ENCODE assay signal across 10 cellular contexts in genomic region chr4:113584407-113585150, GRCh38.
A peak's percentile ranks its signal among the peaks of the same experiment; 100 is the strongest.
DNase-seq lines count a peak whose midpoint lies in the region; ATAC-seq, FAIRE-seq and TF ChIP-seq lines count a peak whose summit lies in the region.
"Had no signal": no experiment of that assay in that cellular context is flagged by ENCODE, and none has a peak within 500 bp of the region (broad histone marks: within the 10 kb centered on the region; RNA-seq: fewer than 3 reads in every experiment).

No MANE protein-coding gene starts in this region.

- no peaks in the 10 kb centered on the region for H3K79me2 ChIP-seq in endothelial cell of umbilical vein (ENCODE audit: control insufficient read depth, insufficient read depth, low read length)
- H3K79me2 ChIP-seq in neural progenitor cell (ENCODE audit: low read depth), result no peaks in the 10 kb centered on the region

- H3K4me1 Mint-ChIP-seq in neural progenitor cell, result peaks cover 15% of the 10 kb centered on the region

- CTCF ChIA-PET in endothelial cell of umbilical vein (lab: Charles Lee), result interaction anchor here (1.0 to 1.6 kb wide), 2 partner anchors 9 to 15 kb away, joined by 3 to 10 read pairs; no protein-coding TSS in a partner anchor

- DNase-seq in DMS 273 treated with DMSO at 0.1 percent for 48 hours (lab: John Stamatoyannopoulos, UW) (peak; percentile 75), NCI-H446 (lab: John Stamatoyannopoulos, UW) (peak; percentile 32 to 78), endothelial cell of umbilical vein (ENCODE audit: low read depth, low spot score) (peak; percentile 41), neural progenitor cell (ENCODE audit: low spot score) (peak; percentile 13), sigmoid colon (no peak)
- DNase-seq in activated naive CD4-positive, alpha-beta T cell treated with Interleukin-2 at 50 U/mL for 16 hours, result no peak
- DNase-seq: NCI-H526; stimulated activated CD4-positive, alpha-beta T cell treated with anti-CD3 and anti-CD28 coated beads, Interleukin-15, amount 100 ng/mL, for 24 hours had no signal

- intact Hi-C loops in endothelial cell of umbilical vein (cut with micrococcal nuclease) (no loop called here), sigmoid colon (cut with DNase I) (no loop called here)

- H3K27ac Mint-ChIP-seq in neural progenitor cell, result peak overlapping the region; percentile 39

- no peak for TF ChIP-seq POLR2A in endothelial cell of umbilical vein (IDR thresholded peaks at IDR 0.05; ENCODE audit: low read depth, low read length)
- no peak for TF ChIP-seq POLR2A in sigmoid colon (IDR thresholded peaks at IDR 0.05)

- H3K4me3 ChIP-seq in endothelial cell of umbilical vein (replicated peaks in 1 of 3; ENCODE audit: insufficient read depth in 1 of 3, low read depth in 1 of 3, low read length in 3 of 3) (no peak overlapping the region), neural progenitor cell (no peak overlapping the region), sigmoid colon (no peak overlapping the region)

- H3K9me1 ChIP-seq in endothelial cell of umbilical vein (replicated peaks; ENCODE audit: control insufficient read depth, extremely low read depth, insufficient read depth, low read length), result no peaks in the 10 kb centered on the region

- H3K9ac ChIP-seq in endothelial cell of umbilical vein (replicated peaks; ENCODE audit: extremely low read depth, insufficient read depth, low read length), result no peak overlapping the region
- no peak overlapping the region for H3K9ac ChIP-seq in neural progenitor cell

- dilution Hi-C loops in endothelial cell of umbilical vein (cut with MboI; ENCODE audit: extremely low pct_ligation_motif_present, low sequenced_read_pairs), result no loop called here

- no peaks in the 10 kb centered on the region for H3K27me3 ChIP-seq in endothelial cell of umbilical vein (ENCODE audit: control insufficient read depth in 2 of 2, insufficient read depth in 2 of 2, low read length in 2 of 2)
- no peaks in the 10 kb centered on the region for H3K27me3 ChIP-seq in neural progenitor cell
- H3K27me3 ChIP-seq in sigmoid colon, result no peaks in the 10 kb centered on the region

- no TSS peak for BruUV-seq in endothelial cell of umbilical vein (replicated peaks; lab: Mats Ljungman, UMichigan)

- no peaks in the 10 kb centered on the region for H3K9me3 ChIP-seq in endothelial cell of umbilical vein (replicated peaks; ENCODE audit: control insufficient read depth, insufficient read depth, low read length)
- H3K9me3 ChIP-seq in neural progenitor cell (ENCODE audit: low read depth), result no peaks in the 10 kb centered on the region
- H3K9me3 ChIP-seq in sigmoid colon, result no peaks in the 10 kb centered on the region

- POLR2A ChIA-PET in endothelial cell of umbilical vein (lab: Charles Lee), result no interaction called here

- H3K9me3 Mint-ChIP-seq in neural progenitor cell, result no peaks in the 10 kb centered on the region

- H3K4me2 ChIP-seq in endothelial cell of umbilical vein (ENCODE audit: insufficient read depth, low read length) (no peak overlapping the region), neural progenitor cell (peak overlapping the region; percentile 29)

- ATAC-seq in HG03565 (IDR thresholded peaks at IDR 0.05; ENCODE audit: unreplicated experiment) (no peak), GM21526 (IDR thresholded peaks at IDR 0.05; ENCODE audit: low FRiP score, unreplicated experiment) (no peak)

- no peaks in the 10 kb centered on the region for H4K20me1 ChIP-seq in endothelial cell of umbilical vein (replicated peaks; ENCODE audit: control insufficient read depth, extremely low read depth, insufficient read depth, low read length)
- H4K20me1 ChIP-seq in neural progenitor cell (ENCODE audit: low read depth), result no peaks in the 10 kb centered on the region

- H3K27ac ChIP-seq in endothelial cell of umbilical vein (ENCODE audit: insufficient read depth, low read depth, low read length), result no peak overlapping the region
- peak overlapping the region; percentile 53 for H3K27ac ChIP-seq in neural progenitor cell
- H3K27ac ChIP-seq in sigmoid colon, result peak overlapping the region in 1 of 4 donors; percentile 45

- H2AFZ ChIP-seq in endothelial cell of umbilical vein (ENCODE audit: low read depth, low read length), result no peak overlapping the region
- H2AFZ ChIP-seq in neural progenitor cell (replicated peaks), result no peak overlapping the region

- peaks cover 2% of the 10 kb centered on the region for H3K27me3 Mint-ChIP-seq in neural progenitor cell (ENCODE audit: insufficient read depth, low read depth)

- H3K4me3 Mint-ChIP-seq in neural progenitor cell, result no peak overlapping the region

- no peaks in the 10 kb centered on the region for H3K4me1 ChIP-seq in endothelial cell of umbilical vein (ENCODE audit: control insufficient read depth, extremely low read depth, insufficient read depth, low read length)
- peaks cover 11% of the 10 kb centered on the region for H3K4me1 ChIP-seq in neural progenitor cell
- peaks cover 0 to 32% (median 18%) of the 10 kb centered on the region in 4 donors for H3K4me1 ChIP-seq in sigmoid colon

- WGBS in sigmoid colon, 2 donors, result 74 to 76% methylated on average over 4 of the region's 4 CpGs

- TF ChIP-seq CTCF in endothelial cell of umbilical vein (IDR thresholded peaks at IDR 0.05; ENCODE audit: extremely low read depth in 1 of 2, insufficient read depth in 1 of 2, low read depth in 1 of 2, low read length in 2 of 2) (no peak), neural progenitor cell (IDR thresholded peaks at IDR 0.05) (no peak), sigmoid colon (IDR thresholded peaks at IDR 0.05) (no peak)

- FAIRE-seq in endothelial cell of umbilical vein (lab: Jason Lieb, UNC), result no peak

- H3F3A ChIP-seq in neural progenitor cell (ENCODE audit: low read depth), result no peaks in the 10 kb centered on the region

- H3K36me3 ChIP-seq in endothelial cell of umbilical vein (ENCODE audit: control insufficient read depth in 2 of 2, extremely low read depth in 1 of 2, insufficient read depth in 2 of 2, low read length in 2 of 2) (no peaks in the 10 kb centered on the region), neural progenitor cell (no peaks in the 10 kb centered on the region), sigmoid colon (no peaks in the 10 kb centered on the region)

- TF ChIP-seq EP300 in sigmoid colon (IDR thresholded peaks at IDR 0.05), result no peak

- H3K36me3 Mint-ChIP-seq in neural progenitor cell, result peaks cover 3% of the 10 kb centered on the region

TF ChIP-seq in endothelial cell of umbilical vein, 7 proteins besides CTCF, POLR2A, EP300 and RAD21:
- TF ChIP-seq EZH2 (IDR thresholded peaks at IDR 0.05; ENCODE audit: borderline replicate concordance, low read depth, low read length, severe bottlenecking) (no peak), POLR2AphosphoS5 (IDR thresholded peaks at IDR 0.05; ENCODE audit: insufficient read depth, low read depth, low read length) (no peak), FOS (IDR thresholded peaks at IDR 0.05; ENCODE audit: borderline replicate concordance, insufficient read depth, low read length) (no peak), JUN (IDR thresholded peaks at IDR 0.05; ENCODE audit: borderline replicate concordance, insufficient read depth, insufficient read length, low read depth) (no peak), MYC (IDR thresholded peaks at IDR 0.05; ENCODE audit: low read depth, low read length) (no peak), GATA2 (IDR thresholded peaks at IDR 0.05; ENCODE audit: insufficient read depth, insufficient read length, low read depth, low read length) (no peak), MAX (IDR thresholded peaks at IDR 0.05; ENCODE audit: insufficient read depth, insufficient read length) (no peak)

Comparison
In these comparisons a context has a peak if more than half of its experiments do, and no peak if none do; other contexts are left out.
1. DNase-seq: peak in DMS 273 treated with DMSO at 0.1 percent for 48 hours (single experiment), NCI-H446 (2 of 2), endothelial cell of umbilical vein (single experiment) and neural progenitor cell (single experiment); none in activated naive CD4-positive, alpha-beta T cell treated with Interleukin-2 at 50 U/mL for 16 hours (single experiment) and sigmoid colon (single experiment).